ENCODE assay signal across 7 cellular contexts in genomic region chr7:52609511-52609910, GRCh38.
"Had no signal": no experiment of that assay in that cellular context is flagged by ENCODE, and none has a peak within 500 bp of the region (broad histone marks: within the 10 kb centered on the region; RNA-seq: fewer than 3 reads in every experiment).

No MANE protein-coding gene starts in this region.

- H2AFZ ChIP-seq: GM23248 had no signal

- ATAC-seq: K562 had no signal

- DNase-seq: GM23248, H9, HCEC 1CT, IMR-90, KG1 had no signal

- H3K27ac ChIP-seq: GM23248 had no signal

- FAIRE-seq: HTR-8/SVneo, K562 had no signal

- H3K9ac ChIP-seq: GM23248 had no signal

- H3K4me3 ChIP-seq: GM23248, K562 had no signal
